In genomic region chr15:67063689-67064606, GRCh38 we compare ENCODE assay signal across 1 cellular context.
A peak's percentile ranks its signal among the peaks of the same experiment; 100 is the strongest.
TF ChIP-seq lines count a peak whose summit lies in the region.

No MANE protein-coding gene starts in this region.

TF ChIP-seq in HepG2, 621 proteins besides CTCF, POLR2A, EP300 and RAD21 (continued from another document and continues in another):
- TF ChIP-seq NR0B2 (CRISPR knock-in tag; IDR thresholded peaks at IDR 0.05) = 0 out of 2 replicates have a peak, but pooled peaks have one; percentile 70
- no peak for TF ChIP-seq TRIM24 (CRISPR knock-in tag; IDR thresholded peaks at IDR 0.05)
- TF ChIP-seq FOXJ3 (CRISPR knock-in tag; IDR thresholded peaks at IDR 0.05; ENCODE audit: borderline replicate concordance) = peak; percentile 32; the same call in 1 of the 2 replicates
- TF ChIP-seq SUZ12 (IDR thresholded peaks at IDR 0.05; ENCODE audit: low read depth, low read length) = no peak
- TF ChIP-seq CBFB (CRISPR knock-in tag; IDR thresholded peaks at IDR 0.05) = 0 out of 2 replicates have a peak, but pooled peaks have one; percentile 14
- TF ChIP-seq ZNF343 (CRISPR knock-in tag; IDR thresholded peaks at IDR 0.05) = peak; percentile 55; the same call in 1 of the 2 replicates
- 0 out of 2 replicates have a peak, but pooled peaks have one; percentile 12 for TF ChIP-seq STAG1 (CRISPR knock-in tag; IDR thresholded peaks at IDR 0.05)
- TF ChIP-seq CREB3 (CRISPR knock-in tag; IDR thresholded peaks at IDR 0.05) = no peak
- 0 out of 2 replicates have a peak, but pooled peaks have one; percentile 11 for TF ChIP-seq ZFAT (CRISPR knock-in tag; conservative IDR thresholded peaks at IDR 0.05)
- TF ChIP-seq FLYWCH1 (CRISPR knock-in tag; IDR thresholded peaks at IDR 0.05) = no peak
- TF ChIP-seq UBTF (CRISPR knock-in tag; IDR thresholded peaks at IDR 0.05) = peak; percentile 77
- no peak for TF ChIP-seq LBX2 (CRISPR knock-in tag; IDR thresholded peaks at IDR 0.05; ENCODE audit: borderline replicate concordance)
- no peak; the same call in none of the 2 replicates for TF ChIP-seq YEATS4 (CRISPR knock-in tag; IDR thresholded peaks at IDR 0.05; ENCODE audit: borderline replicate concordance)
- TF ChIP-seq ZNF616 (CRISPR knock-in tag; IDR thresholded peaks at IDR 0.05; ENCODE audit: low read depth) = no peak
- no peak for TF ChIP-seq ZNF776 (CRISPR knock-in tag; IDR thresholded peaks at IDR 0.05)
- peak; percentile 91 for TF ChIP-seq SAP130 (CRISPR knock-in tag; IDR thresholded peaks at IDR 0.05; ENCODE audit: low read depth)
- no peak for TF ChIP-seq USF2 (IDR thresholded peaks at IDR 0.05; ENCODE audit: low read depth, low read length)
- TF ChIP-seq USF2 (CRISPR knock-in tag; IDR thresholded peaks at IDR 0.05; ENCODE audit: borderline replicate concordance) = no peak
- no peak for TF ChIP-seq ZZZ3 (CRISPR knock-in tag; IDR thresholded peaks at IDR 0.05; ENCODE audit: borderline replicate concordance)
- no peak for TF ChIP-seq ZNF234 (CRISPR knock-in tag; conservative IDR thresholded peaks at IDR 0.05)
- no peak for TF ChIP-seq ZNF615 (CRISPR knock-in tag; IDR thresholded peaks at IDR 0.05; ENCODE audit: borderline replicate concordance)
- peak; percentile 68; the same call in 1 of the 2 replicates for TF ChIP-seq REPIN1 (CRISPR knock-in tag; IDR thresholded peaks at IDR 0.05; ENCODE audit: borderline replicate concordance, low read depth)
- TF ChIP-seq KAT2B (IDR thresholded peaks at IDR 0.05; ENCODE audit: borderline replicate concordance, low read depth, low read length) = no peak; the same call in 1 of the 2 replicates
- TF ChIP-seq ZNF207 (IDR thresholded peaks at IDR 0.05; ENCODE audit: borderline replicate concordance) = no peak
- no peak for TF ChIP-seq DBP (CRISPR knock-in tag; IDR thresholded peaks at IDR 0.05; ENCODE audit: not compliant biosample characterization)
- TF ChIP-seq MIER2 (CRISPR knock-in tag; IDR thresholded peaks at IDR 0.05) = no peak
- TF ChIP-seq ZNF589 (CRISPR knock-in tag; conservative IDR thresholded peaks at IDR 0.05) = no peak
- no peak for TF ChIP-seq GLMP (CRISPR knock-in tag; IDR thresholded peaks at IDR 0.05; ENCODE audit: borderline replicate concordance)
- no peak for TF ChIP-seq KLF11 (CRISPR knock-in tag; IDR thresholded peaks at IDR 0.05)
- TF ChIP-seq TEAD2 (CRISPR knock-in tag; IDR thresholded peaks at IDR 0.05) = no peak
- peak; percentile 68 for TF ChIP-seq MED8 (CRISPR knock-in tag; IDR thresholded peaks at IDR 0.05; ENCODE audit: insufficient replicate concordance)
- no peak for TF ChIP-seq ZNF282 (IDR thresholded peaks at IDR 0.05; ENCODE audit: partially characterized antibody)
- TF ChIP-seq ATF4 (CRISPR knock-in tag; IDR thresholded peaks at IDR 0.05) = no peak
- TF ChIP-seq NFE2L2 (IDR thresholded peaks at IDR 0.05; ENCODE audit: low read length) = no peak
- 0 out of 2 replicates have a peak, but pooled peaks have one; percentile 47 for TF ChIP-seq KLF12 (CRISPR knock-in tag; IDR thresholded peaks at IDR 0.05; ENCODE audit: borderline replicate concordance)
- TF ChIP-seq ZNF768 (CRISPR knock-in tag; IDR thresholded peaks at IDR 0.05) = no peak; the same call in 1 of the 2 replicates
- no peak for TF ChIP-seq FOXP1 (IDR thresholded peaks at IDR 0.05)
- TF ChIP-seq FOXP1 (CRISPR knock-in tag; IDR thresholded peaks at IDR 0.05) = peak; percentile 34; the same call in 1 of the 2 replicates
- no peak for TF ChIP-seq PHB2 (IDR thresholded peaks at IDR 0.05; ENCODE audit: partially characterized antibody)
- no peak for TF ChIP-seq MLLT10 (CRISPR knock-in tag; IDR thresholded peaks at IDR 0.05)
- TF ChIP-seq JARID2 (CRISPR knock-in tag; IDR thresholded peaks at IDR 0.05; ENCODE audit: insufficient replicate concordance) = no peak
- no peak; the same call in 1 of the 2 replicates for TF ChIP-seq IRF1 (CRISPR knock-in tag; IDR thresholded peaks at IDR 0.05; ENCODE audit: low read depth)
- no peak; the same call in 1 of the 2 replicates for TF ChIP-seq ZFP91 (CRISPR knock-in tag; IDR thresholded peaks at IDR 0.05; ENCODE audit: borderline replicate concordance)
- peak; percentile 59; the same call in 1 of the 2 replicates for TF ChIP-seq GMEB1 (CRISPR knock-in tag; IDR thresholded peaks at IDR 0.05; ENCODE audit: borderline replicate concordance)
